In genomic region chr20:63973636-63974401, GRCh38 we compare ENCODE assay signal across 8 cellular contexts. TPM values are rescaled to one million over a fixed set of nuclear protein-coding genes. Genes with fewer than 3 reads are reported as not detected.
A peak's percentile ranks its signal among the peaks of the same experiment; 100 is the strongest.
DNase-seq lines count a peak whose midpoint lies in the region; ATAC-seq, FAIRE-seq and TF ChIP-seq lines count a peak whose summit lies in the region.

No MANE protein-coding gene starts in this region.

- peaks cover 0 to 23% (median 0%) of the 10 kb centered on the region in 11 experiments; a peak in 5 of 22 replicates for H4K20me1 ChIP-seq in BLaER1 treated with 17β-estradiol and CSF1 and Interleukin-3, amounts not matched to agents 10 nM and 100 nM
- no peaks in the 10 kb centered on the region for H4K20me1 ChIP-seq in keratinocyte (ENCODE audit: control insufficient read depth, extremely low read depth, insufficient read depth, low read length)

- H2AFZ ChIP-seq in keratinocyte (ENCODE audit: control insufficient read depth, low read length), result peak overlapping the region; percentile 93

- no peaks in the 10 kb centered on the region; a peak in 1 of 22 replicates for H3K27me3 ChIP-seq in BLaER1 treated with 17β-estradiol and CSF1 and Interleukin-3, amounts not matched to agents 10 nM and 100 nM
- H3K27me3 ChIP-seq in keratinocyte (ENCODE audit: control insufficient read depth, extremely low read depth, insufficient read depth, low read length), result peaks cover 4% of the 10 kb centered on the region

- peaks cover 0 to 7% (median 0%) of the 10 kb centered on the region in 11 experiments; a peak in 2 of 22 replicates for H3K36me3 ChIP-seq in BLaER1 treated with 17β-estradiol and CSF1 and Interleukin-3, amounts not matched to agents 10 nM and 100 nM
- H3K36me3 ChIP-seq in keratinocyte (ENCODE audit: control insufficient read depth in 2 of 2, extremely low read depth in 1 of 2, insufficient read depth in 2 of 2, low read length in 2 of 2), result no peaks in the 10 kb centered on the region

- H3K9me3 ChIP-seq in BLaER1 treated with 17β-estradiol and CSF1 and Interleukin-3, amounts not matched to agents 10 nM and 100 nM (replicated peaks in 1 of 11), result no peaks in the 10 kb centered on the region
- no peaks in the 10 kb centered on the region for H3K9me3 ChIP-seq in keratinocyte (ENCODE audit: control insufficient read depth, low read depth, low read length)

- dilution Hi-C loops in keratinocyte (cut with MboI; ENCODE audit: extremely low pct_ligation_motif_present, low sequenced_read_pairs), result no loop called here

- peak overlapping the region in 8 of 11 experiments; percentile 13 to 60 (median 33); a peak in 8 of 22 replicates for H3K9ac ChIP-seq in BLaER1 treated with 17β-estradiol and CSF1 and Interleukin-3, amounts not matched to agents 10 nM and 100 nM
- peak overlapping the region; percentile 44 for H3K9ac ChIP-seq in keratinocyte (ENCODE audit: control insufficient read depth, extremely low read depth, insufficient read depth, low read length)

- DNase-seq in H54 (ENCODE audit: insufficient read length, low spot score), result peak; percentile 95
- DNase-seq in NCI-H226, result peak; percentile 64
- peak; percentile 66 for DNase-seq in activated CD4-positive, alpha-beta T cell treated with anti-CD3 and anti-CD28 coated beads for 1 hour
- DNase-seq in cerebellum (ENCODE audit: low spot score), result peak; percentile 88
- DNase-seq in keratinocyte (ENCODE audit: low read depth, low spot score), result no peak
- DNase-seq in stimulated activated CD4-positive, alpha-beta T cell treated with anti-CD3 and anti-CD28 coated beads, Interleukin-12 subunit alpha, Interleukin-12 subunit beta, amount 100 ng/mL, for 48 hours (ENCODE audit: low read depth in 2 of 3, low spot score in 1 of 3), result peak; percentile 44 to 75 (median 68)

- peak overlapping the region in 5 of 10 experiments; percentile 16 to 60 (median 40); a peak in 7 of 20 replicates for H3K4me3 ChIP-seq in BLaER1 treated with 17β-estradiol and CSF1 and Interleukin-3, amounts not matched to agents 10 nM and 100 nM
- H3K4me3 ChIP-seq in keratinocyte (ENCODE audit: control insufficient read depth in 2 of 3, extremely low read depth in 1 of 3, insufficient read depth in 2 of 3, low read depth in 1 of 3, low read length in 3 of 3), result peak overlapping the region; percentile 33 to 62 (median 44)

- no peak for ATAC-seq in GM18858 (IDR thresholded peaks at IDR 0.05; ENCODE audit: unreplicated experiment)

- peak; percentile 85 to 97 (median 92) for TF ChIP-seq CTCF in keratinocyte (optimal IDR thresholded peaks at IDR 0.05 in 1 of 3, IDR thresholded peaks at IDR 0.05 in 1 of 3, conservative IDR thresholded peaks at IDR 0.05 in 1 of 3; ENCODE audit: extremely low read depth in 1 of 3, insufficient read depth in 2 of 3, low read length in 3 of 3)

- H3K79me2 ChIP-seq in keratinocyte (ENCODE audit: control insufficient read depth, insufficient read depth, low read length), result peaks cover 4% of the 10 kb centered on the region

- no peak for FAIRE-seq in H54 (lab: Jason Lieb, UNC)
- no peak for FAIRE-seq in keratinocyte (lab: Jason Lieb, UNC)

- H3K9me1 ChIP-seq in keratinocyte (ENCODE audit: control insufficient read depth, extremely low read depth, insufficient read depth, low read length), result no peaks in the 10 kb centered on the region

- H3K4me2 ChIP-seq in BLaER1 treated with 17β-estradiol and CSF1 and Interleukin-3, amounts not matched to agents 10 nM and 100 nM, result peak overlapping the region; percentile 48 to 94 (median 67)
- H3K4me2 ChIP-seq in keratinocyte (ENCODE audit: control insufficient read depth, extremely low read depth, insufficient read depth, low read depth, low read length), result peak overlapping the region; percentile 92

- no peak; the same call in 1 of the 2 replicates for TF ChIP-seq POLR2A in H54 (IDR thresholded peaks at IDR 0.05; ENCODE audit: low read depth, low read length)

- H3K27ac ChIP-seq in BLaER1 treated with 17β-estradiol and CSF1 and Interleukin-3, amounts not matched to agents 10 nM and 100 nM, result no peak overlapping the region
- peak overlapping the region; percentile 14 for H3K27ac ChIP-seq in keratinocyte (ENCODE audit: control insufficient read depth, insufficient read depth, low read length)

- peaks cover 27 to 55% (median 46%) of the 10 kb centered on the region in 10 experiments for H3K4me1 ChIP-seq in BLaER1 treated with 17β-estradiol and CSF1 and Interleukin-3, amounts not matched to agents 10 nM and 100 nM
- H3K4me1 ChIP-seq in keratinocyte (ENCODE audit: control insufficient read depth, extremely low read depth, insufficient read depth, low read length), result peaks cover 12% of the 10 kb centered on the region

RNA-seq across cellular contexts. Expression of gene ZNF512B, which starts 4.1 kb away (rescaled TPM):
- 10.4 TPM for total RNA-seq in cerebellum
- polyA plus RNA-seq in keratinocyte, result 2.4 to 4.4 TPM (median 3.8 TPM) in 3 replicates
- polyA plus RNA-seq in keratinocyte (2011; ENCODE audit: low read depth), result 1.6 TPM
- polyA plus RNA-seq in keratinocyte (2011; cell fraction: cytosol; rRNA removed), result 2.5 and 4.4 TPM in 2 replicates
- 12.8 and 17.8 TPM in 2 replicates for polyA plus RNA-seq in keratinocyte (2011; cell fraction: nucleus; rRNA removed)
- 4.8 and 10.8 TPM in 2 replicates for polyA plus RNA-seq in keratinocyte (2012; ENCODE audit: low replicate concordance)
- 4.3 to 11.5 TPM (median 4.4 TPM) in 3 replicates for polyA minus RNA-seq in keratinocyte
- 9.4 TPM for polyA minus RNA-seq in keratinocyte (2011; cell fraction: cytosol; rRNA and poly(A)+ RNA removed)
- polyA minus RNA-seq in keratinocyte (2011; cell fraction: nucleus; rRNA and poly(A)+ RNA removed), result 7.5 and 7.9 TPM in 2 replicates

RNA-seq across cellular contexts. Expression of gene SAMD10, which starts 5.6 kb away (rescaled TPM):
- total RNA-seq in cerebellum, result 7.9 TPM
- 0.45 to 0.93 TPM (median 0.75 TPM) in 3 replicates for polyA plus RNA-seq in keratinocyte
- polyA plus RNA-seq in keratinocyte (2011; ENCODE audit: low read depth), result 2.7 TPM
- polyA plus RNA-seq in keratinocyte (2011; cell fraction: cytosol; rRNA removed), result 0.55 and 1.0 TPM in 2 replicates
- 1.8 and 2.8 TPM in 2 replicates for polyA plus RNA-seq in keratinocyte (2011; cell fraction: nucleus; rRNA removed)
- 2.2 and 5.0 TPM in 2 replicates for polyA plus RNA-seq in keratinocyte (2012; ENCODE audit: low replicate concordance)
- polyA minus RNA-seq in keratinocyte, result 0.23 to 1.7 TPM (median 0.64 TPM) in 3 replicates
- polyA minus RNA-seq in keratinocyte (2011; cell fraction: cytosol; rRNA and poly(A)+ RNA removed), result not detected
- 1.0 and 1.2 TPM in 2 replicates for polyA minus RNA-seq in keratinocyte (2011; cell fraction: nucleus; rRNA and poly(A)+ RNA removed)

RNA-seq across cellular contexts. Expression of gene PRPF6, which starts 7.1 kb away (rescaled TPM):
- 44.0 TPM for total RNA-seq in cerebellum
- 24.5 to 32.8 TPM (median 30.5 TPM) in 3 replicates for polyA plus RNA-seq in keratinocyte
- polyA plus RNA-seq in keratinocyte (2011; ENCODE audit: low read depth), result 54.9 TPM
- 21.5 and 31.1 TPM in 2 replicates for polyA plus RNA-seq in keratinocyte (2011; cell fraction: cytosol; rRNA removed)
- polyA plus RNA-seq in keratinocyte (2011; cell fraction: nucleus; rRNA removed), result 50.0 and 51.9 TPM in 2 replicates
- 39.1 and 49.2 TPM in 2 replicates for polyA plus RNA-seq in keratinocyte (2012; ENCODE audit: low replicate concordance)
- polyA minus RNA-seq in keratinocyte, result 27.9 to 50.9 TPM (median 35.6 TPM) in 3 replicates
- 28.2 TPM for polyA minus RNA-seq in keratinocyte (2011; cell fraction: cytosol; rRNA and poly(A)+ RNA removed)
- 26.5 and 34.5 TPM in 2 replicates for polyA minus RNA-seq in keratinocyte (2011; cell fraction: nucleus; rRNA and poly(A)+ RNA removed)

RNA-seq across cellular contexts. Expression of gene UCKL1, which starts 17.6 kb away (rescaled TPM):
- total RNA-seq in cerebellum, result 20.7 TPM
- polyA plus RNA-seq in keratinocyte, result 24.1 to 42.2 TPM (median 28.7 TPM) in 3 replicates
- 16.9 TPM for polyA plus RNA-seq in keratinocyte (2011; ENCODE audit: low read depth)
- 19.8 and 32.7 TPM in 2 replicates for polyA plus RNA-seq in keratinocyte (2011; cell fraction: cytosol; rRNA removed)
- 61.6 and 80.2 TPM in 2 replicates for polyA plus RNA-seq in keratinocyte (2011; cell fraction: nucleus; rRNA removed)
- polyA plus RNA-seq in keratinocyte (2012; ENCODE audit: low replicate concordance), result 21.7 and 23.1 TPM in 2 replicates
- 23.3 to 28.6 TPM (median 28.4 TPM) in 3 replicates for polyA minus RNA-seq in keratinocyte
- 34.1 TPM for polyA minus RNA-seq in keratinocyte (2011; cell fraction: cytosol; rRNA and poly(A)+ RNA removed)
- 25.4 and 26.4 TPM in 2 replicates for polyA minus RNA-seq in keratinocyte (2011; cell fraction: nucleus; rRNA and poly(A)+ RNA removed)
